10 cellular contexts compared by ENCODE assay signal in the genomic region with DNA sequence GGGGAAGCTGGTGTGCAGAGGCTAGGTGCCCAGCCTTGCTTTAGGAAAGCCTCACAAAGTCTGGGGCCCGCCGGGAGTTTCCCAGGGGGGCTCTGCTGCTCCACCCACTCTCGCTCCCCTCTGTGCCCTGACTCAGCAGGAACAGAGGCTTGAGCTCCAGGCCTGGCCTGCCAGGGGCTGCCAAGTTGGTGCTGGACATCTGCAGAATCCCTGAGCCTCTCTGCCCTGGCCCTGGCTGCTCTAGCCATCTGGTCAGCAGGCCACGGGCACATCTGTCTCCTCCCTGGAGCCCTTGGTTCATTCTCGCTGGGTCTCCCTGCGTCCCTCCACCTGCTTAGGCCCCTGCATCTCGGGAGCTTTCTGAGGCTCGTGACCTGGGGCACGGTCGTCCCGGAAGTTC. TPM values are rescaled to one million over a fixed set of nuclear protein-coding genes. Genes with fewer than 3 reads are reported as not detected.
A peak's percentile ranks its signal among the peaks of the same experiment; 100 is the strongest.
DNase-seq lines count a peak whose midpoint lies in the region; ATAC-seq and TF ChIP-seq lines count a peak whose summit lies in the region.
"Had no signal": no experiment of that assay in that cellular context is flagged by ENCODE, and none has a peak within 500 bp of the region (broad histone marks: within the 10 kb centered on the region; RNA-seq: fewer than 3 reads in every experiment).

No MANE protein-coding gene starts in this region.

- H3K9me3 ChIP-seq in esophagus muscularis mucosa (no peaks in the 10 kb centered on the region), mucosa of stomach (ENCODE audit: control insufficient read depth, low read length) (no peaks in the 10 kb centered on the region), transverse colon (no peaks in the 10 kb centered on the region)
- H3K9me3 ChIP-seq: prostate gland had no signal

- no peak for TF ChIP-seq EP300 in esophagus muscularis mucosa (IDR thresholded peaks at IDR 0.05)
- no peak for TF ChIP-seq EP300 in transverse colon (IDR thresholded peaks at IDR 0.05; ENCODE audit: low read depth)

- in situ Hi-C loops in transverse colon (cut with MboI; ENCODE audit: low pct_ligation_motif_present in 1 of 4, low pct_unique_long_range_greater_than_20kb in 1 of 4, low sequenced_read_pairs in 3 of 4), result loop anchor here in 2 of 4 donors (10.0 to 25.0 kb wide), 2 partner anchors 178 to 191 kb away; no protein-coding TSS in a partner anchor

- no peaks in the 10 kb centered on the region for H3K36me3 Mint-ChIP-seq in activated CD8-positive, alpha-beta T cell treated with anti-CD3 and anti-CD28 coated beads for 36 hours (ENCODE audit: low read depth)
- H3K36me3 Mint-ChIP-seq in activated CD8-positive, alpha-beta T cell treated with anti-CD3 and anti-CD28 coated beads, Interleukin-2, amount 10 ng/mL, durations not matched to agents 7 days and 5 days (ENCODE audit: low read depth), result no peaks in the 10 kb centered on the region

- no peak for TF ChIP-seq CTCF in activated CD8-positive, alpha-beta T cell treated with anti-CD3 and anti-CD28 coated beads for 36 hours (IDR thresholded peaks at IDR 0.05)
- TF ChIP-seq CTCF in esophagus muscularis mucosa (IDR thresholded peaks at IDR 0.05), result no peak
- TF ChIP-seq CTCF in transverse colon (IDR thresholded peaks at IDR 0.05), result no peak

- H3K4me3 ChIP-seq in esophagus muscularis mucosa (peak overlapping the region; percentile 52 to 58 (median 54)), mucosa of stomach (ENCODE audit: low read length) (no peak overlapping the region), transverse colon (peak overlapping the region in 2 of 4 donors; percentile 30 to 36)
- H3K4me3 ChIP-seq: SK-N-MC had no signal

- peaks cover 0 to 22% (median 0%) of the 10 kb centered on the region in 4 donors for H3K27me3 ChIP-seq in esophagus muscularis mucosa
- peaks cover 25% of the 10 kb centered on the region for H3K27me3 ChIP-seq in mucosa of stomach (ENCODE audit: control insufficient read depth, insufficient read depth, low read length)
- peaks cover 28% of the 10 kb centered on the region for H3K27me3 ChIP-seq in transverse colon

- peak; percentile 24 for DNase-seq in activated CD8-positive, alpha-beta T cell treated with anti-CD3 and anti-CD28 coated beads for 36 hours
- no peak for DNase-seq in activated CD8-positive, alpha-beta T cell treated with anti-CD3 and anti-CD28 coated beads, Interleukin-2, amount 10 ng/mL, durations not matched to agents 7 days and 5 days
- DNase-seq in esophagus muscularis mucosa (ENCODE audit: extremely low spot score), result no peak
- DNase-seq in transverse colon, result no peak
- DNase-seq in NCI-H2081 (lab: John Stamatoyannopoulos, UW), result no peak
- DNase-seq in HuH-7 (ENCODE audit: low spot score), result no peak
- DNase-seq in activated CD8-positive, alpha-beta memory T cell treated with anti-CD3 and anti-CD28 coated beads, Interleukin-2, amount 50 U/mL, for 4 hours, result no peak

- 45% methylated on average over 11 of the region's 11 CpGs for WGBS in esophagus muscularis mucosa
- 30% methylated on average over 9 of the region's 11 CpGs; no CpG with 5 or more reads in 1 of the 2 donors for WGBS in transverse colon (ENCODE audit: low coverage in 1 of 2), 2 donors

- TF ChIP-seq POLR2A in esophagus muscularis mucosa (IDR thresholded peaks at IDR 0.05; ENCODE audit: low read depth) (no peak), transverse colon (IDR thresholded peaks at IDR 0.05) (no peak)

- H3K27ac ChIP-seq in esophagus muscularis mucosa (replicated peaks in 1 of 4) (peak overlapping the region; percentile 35 to 61 (median 58)), transverse colon (peak overlapping the region; percentile 5 to 68 (median 52))
- H3K27ac ChIP-seq: prostate gland, SK-N-MC had no signal

- no peaks in the 10 kb centered on the region for H3K9me3 Mint-ChIP-seq in activated CD8-positive, alpha-beta T cell treated with anti-CD3 and anti-CD28 coated beads for 36 hours
- no peaks in the 10 kb centered on the region for H3K9me3 Mint-ChIP-seq in activated CD8-positive, alpha-beta T cell treated with anti-CD3 and anti-CD28 coated beads, Interleukin-2, amount 10 ng/mL, durations not matched to agents 7 days and 5 days (ENCODE audit: insufficient read depth)

- POLR2A ChIA-PET in activated CD8-positive, alpha-beta T cell treated with anti-CD3 and anti-CD28 coated beads for 36 hours (lab: Charles Lee), result no interaction called here
- POLR2A ChIA-PET in activated CD8-positive, alpha-beta T cell treated with anti-CD3 and anti-CD28 coated beads, Interleukin-2, amount 10 ng/mL, durations not matched to agents 7 days and 5 days (lab: Charles Lee), result no interaction called here

- H3K4me3 Mint-ChIP-seq in activated CD8-positive, alpha-beta T cell treated with anti-CD3 and anti-CD28 coated beads for 36 hours, result no peak overlapping the region
- H3K4me3 Mint-ChIP-seq in activated CD8-positive, alpha-beta T cell treated with anti-CD3 and anti-CD28 coated beads, Interleukin-2, amount 10 ng/mL, durations not matched to agents 7 days and 5 days, result no peak overlapping the region

- CTCF ChIA-PET in activated CD8-positive, alpha-beta T cell treated with anti-CD3 and anti-CD28 coated beads for 36 hours (lab: Charles Lee), result interaction anchor here (0.7 to 2.4 kb wide), 9 partner anchors 10 to 209 kb away, joined by 3 to 15 read pairs (median 3); no protein-coding TSS in a partner anchor
- CTCF ChIA-PET in activated CD8-positive, alpha-beta T cell treated with anti-CD3 and anti-CD28 coated beads, Interleukin-2, amount 10 ng/mL, durations not matched to agents 7 days and 5 days (lab: Charles Lee), result interaction anchor here (0.8 to 3.1 kb wide), 6 partner anchors 10 to 209 kb away, joined by 3 to 10 read pairs (median 4); partner anchors contain the start of gene SARDH

- ATAC-seq in activated CD8-positive, alpha-beta T cell treated with anti-CD3 and anti-CD28 coated beads for 36 hours, result no peak
- no peak for ATAC-seq in activated CD8-positive, alpha-beta T cell treated with anti-CD3 and anti-CD28 coated beads, Interleukin-2, amount 10 ng/mL, durations not matched to agents 7 days and 5 days

- peaks cover 5% of the 10 kb centered on the region for H3K27me3 Mint-ChIP-seq in activated CD8-positive, alpha-beta T cell treated with anti-CD3 and anti-CD28 coated beads for 36 hours
- peaks cover 20% of the 10 kb centered on the region for H3K27me3 Mint-ChIP-seq in activated CD8-positive, alpha-beta T cell treated with anti-CD3 and anti-CD28 coated beads, Interleukin-2, amount 10 ng/mL, durations not matched to agents 7 days and 5 days (ENCODE audit: low read depth)

- peaks cover 31 to 47% (median 41%) of the 10 kb centered on the region in 4 donors for H3K4me1 ChIP-seq in esophagus muscularis mucosa
- H3K4me1 ChIP-seq in mucosa of stomach (ENCODE audit: control insufficient read depth, insufficient read depth, low read length), result no peaks in the 10 kb centered on the region
- H3K4me1 ChIP-seq in transverse colon, result peaks cover 12 to 23% (median 14%) of the 10 kb centered on the region in 4 donors

- intact Hi-C loops in activated CD8-positive, alpha-beta T cell treated with anti-CD3 and anti-CD28 coated beads for 36 hours (cut with micrococcal nuclease), result loop anchor here (10.0 kb wide), 1 partner anchor 191 kb away; no protein-coding TSS in a partner anchor
- intact Hi-C loops in esophagus muscularis mucosa (cut with DNase I) (loop anchor here (2.0 to 10.0 kb wide), 2 partner anchors 193 to 461 kb away; partner anchors contain the start of gene VAV2), transverse colon (cut with DNase I; ENCODE audit: low total_unique reads) (loop anchor here (5.0 kb wide), 1 partner anchor 193 kb away; no protein-coding TSS in a partner anchor)

- H3K36me3 ChIP-seq in esophagus muscularis mucosa (no peaks in the 10 kb centered on the region), mucosa of stomach (ENCODE audit: control insufficient read depth, insufficient read depth, low read length) (no peaks in the 10 kb centered on the region), transverse colon (no peaks in the 10 kb centered on the region)
- H3K36me3 ChIP-seq: prostate gland had no signal

- H3K27ac Mint-ChIP-seq in activated CD8-positive, alpha-beta T cell treated with anti-CD3 and anti-CD28 coated beads for 36 hours, result no peak overlapping the region
- no peak overlapping the region for H3K27ac Mint-ChIP-seq in activated CD8-positive, alpha-beta T cell treated with anti-CD3 and anti-CD28 coated beads, Interleukin-2, amount 10 ng/mL, durations not matched to agents 7 days and 5 days

- peaks cover 12% of the 10 kb centered on the region for H3K4me1 Mint-ChIP-seq in activated CD8-positive, alpha-beta T cell treated with anti-CD3 and anti-CD28 coated beads for 36 hours (ENCODE audit: low read depth)
- H3K4me1 Mint-ChIP-seq in activated CD8-positive, alpha-beta T cell treated with anti-CD3 and anti-CD28 coated beads, Interleukin-2, amount 10 ng/mL, durations not matched to agents 7 days and 5 days (ENCODE audit: low read depth), result peaks cover 6% of the 10 kb centered on the region

- peak overlapping the region; percentile 39 for H3K9ac ChIP-seq in mucosa of stomach (ENCODE audit: low read length)

RNA-seq across cellular contexts. Expression of gene ADAMTSL2, which starts 0.6 kb away (rescaled TPM):
- total RNA-seq in activated CD8-positive, alpha-beta T cell treated with anti-CD3 and anti-CD28 coated beads for 36 hours, result under 1 TPM; 0.11 to 0.25 TPM
- not detected for total RNA-seq in activated CD8-positive, alpha-beta T cell treated with anti-CD3 and anti-CD28 coated beads, Interleukin-2, amount 10 ng/mL, durations not matched to agents 7 days and 5 days
- 1 to 10 TPM; 2.8 to 6.6 (median 3.2) TPM for total RNA-seq in esophagus muscularis mucosa
- 1 to 10 TPM in 2 of 4 donors, under 1 TPM in 2; 0.64 to 2.4 (median 1.5) TPM for total RNA-seq in transverse colon

RNA-seq across cellular contexts. Expression of gene MYMK, which starts 9.1 kb away (rescaled TPM):
- not detected for total RNA-seq in activated CD8-positive, alpha-beta T cell treated with anti-CD3 and anti-CD28 coated beads for 36 hours
- total RNA-seq in activated CD8-positive, alpha-beta T cell treated with anti-CD3 and anti-CD28 coated beads, Interleukin-2, amount 10 ng/mL, durations not matched to agents 7 days and 5 days, result not detected
- total RNA-seq in esophagus muscularis mucosa (not detected), transverse colon (not detected)
- total RNA-seq: prostate gland had no signal

RNA-seq across cellular contexts. Expression of gene SLC2A6, which starts 55.0 kb away (rescaled TPM):
- total RNA-seq in activated CD8-positive, alpha-beta T cell treated with anti-CD3 and anti-CD28 coated beads for 36 hours, result 1 to 10 TPM; 5.4 to 6.7 TPM
- total RNA-seq in activated CD8-positive, alpha-beta T cell treated with anti-CD3 and anti-CD28 coated beads, Interleukin-2, amount 10 ng/mL, durations not matched to agents 7 days and 5 days, result 10 to 100 TPM; 14.1 to 17.0 TPM
- total RNA-seq in esophagus muscularis mucosa (1 to 10 TPM; 2.9 to 8.6 (median 5.9) TPM), transverse colon (10 to 100 TPM in 1 of 4 donors, 1 to 10 TPM in 2, under 1 TPM in 1; 0.96 to 20.1 (median 3.4) TPM)
